ENCODE assay signal across 8 cellular contexts in genomic region chr11:2151500-2152257, GRCh38. TPM values are rescaled to one million over a fixed set of nuclear protein-coding genes. Genes with fewer than 3 reads are reported as not detected.
DNase-seq lines count a peak whose midpoint lies in the region; ATAC-seq, FAIRE-seq and TF ChIP-seq lines count a peak whose summit lies in the region.

No MANE protein-coding gene starts in this region.

- peaks cover 20 to 44% of the 10 kb centered on the region in 2 experiments for H3K27me3 ChIP-seq in HepG2 (ENCODE audit: control insufficient read depth in 1 of 2, insufficient read depth in 2 of 2, low read length in 2 of 2)

- DNase-seq in AG10803 (ENCODE audit: low read depth) (peak; percentile 58), H54 (ENCODE audit: insufficient read length, low spot score) (peak; percentile 94), NCI-H510A treated with DMSO at 0.1 percent for 48 hours (lab: John Stamatoyannopoulos, UW) (peak; percentile 7), coronary artery (ENCODE audit: low spot score) (no peak), HepG2 (ENCODE audit: low spot score) (peak; percentile 73), mesenteric fat pad (ENCODE audit: low spot score) (no peak)
- DNase-seq in activated CD4-positive, alpha-beta T cell treated with anti-CD3 and anti-CD28 coated beads, Interleukin-2, amount 10 ng/mL, durations not matched to agents 7 days and 5 days, result peak; percentile 82
- peak; percentile 43 to 75 (median 61) for DNase-seq in stimulated activated CD4-positive, alpha-beta T cell treated with anti-CD3 and anti-CD28 coated beads, TNF-alpha, amount 100 ng/mL, for 1 hour (ENCODE audit: low read depth in 3 of 3, low spot score in 1 of 3)

- no peak for TF ChIP-seq POLR2A in H54 (IDR thresholded peaks at IDR 0.05; ENCODE audit: low read depth, low read length)
- no peak for TF ChIP-seq POLR2A in HepG2 (IDR thresholded peaks at IDR 0.05; ENCODE audit: insufficient read depth in 1 of 2, low read depth in 2 of 2, low read length in 2 of 2)

- no peaks in the 10 kb centered on the region for H3K79me2 ChIP-seq in HepG2 (ENCODE audit: insufficient read depth, low read length)

- CTCF ChIA-PET in activated CD4-positive, alpha-beta T cell treated with anti-CD3 and anti-CD28 coated beads, Interleukin-2, amount 10 ng/mL, durations not matched to agents 7 days and 5 days (lab: Charles Lee), result interaction anchor here (0.6 to 11.5 kb wide), 36 partner anchors 8 to 501 kb away, joined by 3 to 178 read pairs (median 4); partner anchors contain the start of genes C11orf21, IGF2 and TSPAN32
- CTCF ChIA-PET in HepG2 (lab: Yijun Ruan, JAX; ENCODE audit: low intra/inter-chr PET ratio, low total read pairs), result interaction anchor here (0.8 to 4.2 kb wide), 20 partner anchors 14 to 512 kb away, joined by 3 to 108 read pairs (median 15); partner anchors contain the start of genes MRPL23 and TNNI2

- H3K4me3 ChIP-seq in AG10803 (ENCODE audit: low read length) (no peak overlapping the region), coronary artery (no peak overlapping the region), HepG2 (replicated peaks in 1 of 3; ENCODE audit: insufficient read depth in 1 of 3, low read depth in 2 of 3, low read length in 3 of 3) (peak overlapping the region in 1 of 3 experiments; percentile 31; a peak in 1 of 6 replicates)

- BruUV-seq in HepG2 (replicated peaks; lab: Mats Ljungman, UMichigan), result no TSS peak

- no peak for FAIRE-seq in H54 (lab: Jason Lieb, UNC)
- FAIRE-seq in HepG2 (lab: Jason Lieb, UNC), result peak; percentile 78

- WGBS in HepG2 (ENCODE audit: low lambda C conversion rate), result 3% methylated on average over 11 of the region's 22 CpGs

- TF ChIP-seq EP300 in HepG2 (IDR thresholded peaks at IDR 0.05; ENCODE audit: low read depth in 2 of 2, low read length in 2 of 2) (no peak), HepG2 (CRISPR knock-in tag; IDR thresholded peaks at IDR 0.05; ENCODE audit: borderline replicate concordance) (no peak)

- POLR2A ChIA-PET in activated CD4-positive, alpha-beta T cell treated with anti-CD3 and anti-CD28 coated beads, Interleukin-2, amount 10 ng/mL, durations not matched to agents 7 days and 5 days (lab: Charles Lee), result interaction anchor here (0.6 kb wide), 1 partner anchor 204 kb away, joined by 3 read pairs; no protein-coding TSS in a partner anchor
- POLR2A ChIA-PET in HepG2 (lab: Yijun Ruan, JAX), result interaction anchor here (0.8 to 2.9 kb wide), 13 partner anchors 15 to 499 kb away, joined by 3 to 21 read pairs (median 5); no protein-coding TSS in a partner anchor

- H3K9me3 ChIP-seq in HepG2 (ENCODE audit: low read length), result no peaks in the 10 kb centered on the region

- in situ Hi-C loops in HepG2 (cut with HindIII; ENCODE audit: extremely low pct_ligation_motif_present, low pct_unique_long_range_greater_than_20kb), result loop anchor here (5.0 kb wide), 4 partner anchors 269 to 494 kb away; partner anchors contain the start of gene KRTAP5-6

- no peaks in the 10 kb centered on the region for H3K36me3 ChIP-seq in HepG2 (replicated peaks in 1 of 2; ENCODE audit: control insufficient read depth in 1 of 2, insufficient read depth in 2 of 2, low read length in 2 of 2)

- peak; percentile 75 for TF ChIP-seq CTCF in AG10803 (conservative IDR thresholded peaks at IDR 0.05; ENCODE audit: low read length)
- TF ChIP-seq CTCF in coronary artery (IDR thresholded peaks at IDR 0.05), result peak; percentile 78
- peak; percentile 86 for TF ChIP-seq CTCF in HepG2 (CRISPR knock-in tag; IDR thresholded peaks at IDR 0.05)

- peak overlapping the region; percentile 50 for H3K4me2 ChIP-seq in HepG2 (ENCODE audit: low read depth, low read length)

- peaks cover 5% of the 10 kb centered on the region for H3K4me1 Mint-ChIP-seq in activated CD4-positive, alpha-beta T cell treated with anti-CD3 and anti-CD28 coated beads, Interleukin-2, amount 10 ng/mL, durations not matched to agents 7 days and 5 days

- no peak overlapping the region for H3K4me3 Mint-ChIP-seq in activated CD4-positive, alpha-beta T cell treated with anti-CD3 and anti-CD28 coated beads, Interleukin-2, amount 10 ng/mL, durations not matched to agents 7 days and 5 days

- H3K27ac ChIP-seq in coronary artery (no peak overlapping the region), HepG2 (ENCODE audit: extremely low read length, insufficient read depth, low read length) (no peak overlapping the region)

- intact Hi-C loops in HepG2 (cut with micrococcal nuclease; ENCODE audit: unreplicated experiment), result loop anchor here (2.0 to 5.0 kb wide), 3 partner anchors 317 to 499 kb away; partner anchors contain the start of gene SYT8

- peaks cover 20% of the 10 kb centered on the region for H3K4me1 ChIP-seq in HepG2 (ENCODE audit: insufficient read depth, low read length)

- no peak overlapping the region for H3K9ac ChIP-seq in HepG2 (ENCODE audit: insufficient read depth, low read depth, low read length)

- no peak overlapping the region for H2AFZ ChIP-seq in HepG2 (ENCODE audit: low read length)

- no peaks in the 10 kb centered on the region for H3K36me3 Mint-ChIP-seq in activated CD4-positive, alpha-beta T cell treated with anti-CD3 and anti-CD28 coated beads, Interleukin-2, amount 10 ng/mL, durations not matched to agents 7 days and 5 days (ENCODE audit: low read depth)

- peak; percentile 83 for TF ChIP-seq RAD21 in HepG2 (CRISPR knock-in tag; IDR thresholded peaks at IDR 0.05)

- no peak overlapping the region for H3K27ac Mint-ChIP-seq in activated CD4-positive, alpha-beta T cell treated with anti-CD3 and anti-CD28 coated beads, Interleukin-2, amount 10 ng/mL, durations not matched to agents 7 days and 5 days

- peak; percentile 39 for ATAC-seq in HepG2

- peaks cover 37% of the 10 kb centered on the region for H3K27me3 Mint-ChIP-seq in activated CD4-positive, alpha-beta T cell treated with anti-CD3 and anti-CD28 coated beads, Interleukin-2, amount 10 ng/mL, durations not matched to agents 7 days and 5 days

- no peaks in the 10 kb centered on the region for H3K9me3 Mint-ChIP-seq in activated CD4-positive, alpha-beta T cell treated with anti-CD3 and anti-CD28 coated beads, Interleukin-2, amount 10 ng/mL, durations not matched to agents 7 days and 5 days

- no peaks in the 10 kb centered on the region for H4K20me1 ChIP-seq in HepG2 (ENCODE audit: insufficient read depth, low read length)

RNA-seq across cellular contexts. Expression of gene INS, which starts 9.3 kb away (rescaled TPM):
- total RNA-seq in activated CD4-positive, alpha-beta T cell treated with anti-CD3 and anti-CD28 coated beads, Interleukin-2, amount 10 ng/mL, durations not matched to agents 7 days and 5 days, result not detected
- not detected in 2 replicates for total RNA-seq in HepG2 (2016; rRNA removed; fragmentation: Illumina TruSeq; extraction: Trizol)
- total RNA-seq in HepG2 (2016; cell fraction: cytosol; rRNA removed; fragmentation: Illumina TruSeq; extraction: Trizol; ENCODE audit: low read depth), result not detected in 2 replicates
- not detected in 2 replicates for total RNA-seq in HepG2 (2016; cell fraction: insoluble cytoplasmic fraction; rRNA removed; fragmentation: Illumina TruSeq; extraction: Trizol)
- not detected in 2 replicates for total RNA-seq in HepG2 (2016; cell fraction: membrane; rRNA removed; fragmentation: Illumina TruSeq; extraction: Trizol)
- total RNA-seq in HepG2 (2016; cell fraction: nucleus; rRNA removed; fragmentation: Illumina TruSeq; extraction: Trizol), result not detected in 2 replicates
- not detected in 2 replicates for polyA plus RNA-seq in HepG2 (2011; rRNA removed)
- polyA plus RNA-seq in HepG2 (2011; cell fraction: cytosol; rRNA removed), result not detected in 2 replicates
- not detected in 2 replicates for polyA plus RNA-seq in HepG2 (2011; cell fraction: nucleus; rRNA removed)
- not detected in 2 replicates for polyA plus RNA-seq in HepG2 (2012)
- polyA plus RNA-seq in HepG2 (2016; cell fraction: cytosol; fragmentation: Illumina TruSeq; extraction: Trizol; ENCODE audit: low read depth), result not detected in 2 replicates
- polyA plus RNA-seq in HepG2 (2016; cell fraction: insoluble cytoplasmic fraction; fragmentation: Illumina TruSeq; extraction: Trizol; ENCODE audit: low read depth), result not detected in 2 replicates
- not detected in 2 replicates for polyA plus RNA-seq in HepG2 (2016; cell fraction: membrane; fragmentation: Illumina TruSeq; extraction: Trizol; ENCODE audit: low read depth)
- not detected in 2 replicates for polyA plus RNA-seq in HepG2 (2016; cell fraction: nucleus; fragmentation: Illumina TruSeq; extraction: Trizol; ENCODE audit: insufficient read depth, low read depth)
- polyA minus RNA-seq in HepG2 (2011; rRNA and poly(A)+ RNA removed; ENCODE audit: low replicate concordance), result not detected in 2 replicates
- polyA minus RNA-seq in HepG2 (2011; cell fraction: cytosol; rRNA and poly(A)+ RNA removed), result not detected in 2 replicates
- polyA minus RNA-seq in HepG2 (2011; cell fraction: nucleus; rRNA and poly(A)+ RNA removed), result not detected in 2 replicates
- total RNA-seq in mesenteric fat pad, result 0.74 TPM

RNA-seq across cellular contexts. Expression of gene IGF2, which starts 12.5 kb away (rescaled TPM):
- under 1 TPM; 0.07 to 0.08 TPM for total RNA-seq in activated CD4-positive, alpha-beta T cell treated with anti-CD3 and anti-CD28 coated beads, Interleukin-2, amount 10 ng/mL, durations not matched to agents 7 days and 5 days
- 79.1 and 138 TPM in 2 replicates for total RNA-seq in HepG2 (2016; rRNA removed; fragmentation: Illumina TruSeq; extraction: Trizol)
- total RNA-seq in HepG2 (2016; cell fraction: cytosol; rRNA removed; fragmentation: Illumina TruSeq; extraction: Trizol; ENCODE audit: low read depth), result 150 and 154 TPM in 2 replicates
- 71.0 and 125 TPM in 2 replicates for total RNA-seq in HepG2 (2016; cell fraction: insoluble cytoplasmic fraction; rRNA removed; fragmentation: Illumina TruSeq; extraction: Trizol)
- 362 and 363 TPM in 2 replicates for total RNA-seq in HepG2 (2016; cell fraction: membrane; rRNA removed; fragmentation: Illumina TruSeq; extraction: Trizol)
- total RNA-seq in HepG2 (2016; cell fraction: nucleus; rRNA removed; fragmentation: Illumina TruSeq; extraction: Trizol), result 89.6 and 109 TPM in 2 replicates
- 254 and 379 TPM in 2 replicates for polyA plus RNA-seq in HepG2 (2011; rRNA removed)
- polyA plus RNA-seq in HepG2 (2011; cell fraction: cytosol; rRNA removed), result 454 and 616 TPM in 2 replicates
- polyA plus RNA-seq in HepG2 (2011; cell fraction: nucleus; rRNA removed), result 839 and 1,149 TPM in 2 replicates
- polyA plus RNA-seq in HepG2 (2012), result 4,210 and 4,559 TPM in 2 replicates
- 341 and 387 TPM in 2 replicates for polyA plus RNA-seq in HepG2 (2016; cell fraction: cytosol; fragmentation: Illumina TruSeq; extraction: Trizol; ENCODE audit: low read depth)
- 1,191 and 1,950 TPM in 2 replicates for polyA plus RNA-seq in HepG2 (2016; cell fraction: insoluble cytoplasmic fraction; fragmentation: Illumina TruSeq; extraction: Trizol; ENCODE audit: low read depth)
- 1,798 and 2,413 TPM in 2 replicates for polyA plus RNA-seq in HepG2 (2016; cell fraction: membrane; fragmentation: Illumina TruSeq; extraction: Trizol; ENCODE audit: low read depth)
- polyA plus RNA-seq in HepG2 (2016; cell fraction: nucleus; fragmentation: Illumina TruSeq; extraction: Trizol; ENCODE audit: insufficient read depth, low read depth), result 949 and 1,082 TPM in 2 replicates
- 0.19 and 781 TPM in 2 replicates for polyA minus RNA-seq in HepG2 (2011; rRNA and poly(A)+ RNA removed; ENCODE audit: low replicate concordance)
- 811 and 1,353 TPM in 2 replicates for polyA minus RNA-seq in HepG2 (2011; cell fraction: cytosol; rRNA and poly(A)+ RNA removed)
- 170 and 248 TPM in 2 replicates for polyA minus RNA-seq in HepG2 (2011; cell fraction: nucleus; rRNA and poly(A)+ RNA removed)
- 148 TPM for total RNA-seq in mesenteric fat pad

RNA-seq across cellular contexts. Expression of gene TH, which starts 19.9 kb away (rescaled TPM):
- not detected for total RNA-seq in activated CD4-positive, alpha-beta T cell treated with anti-CD3 and anti-CD28 coated beads, Interleukin-2, amount 10 ng/mL, durations not matched to agents 7 days and 5 days
- total RNA-seq in HepG2 (2016; rRNA removed; fragmentation: Illumina TruSeq; extraction: Trizol) (not detected in 2 replicates), mesenteric fat pad (not detected)
- total RNA-seq in HepG2 (2016; cell fraction: cytosol; rRNA removed; fragmentation: Illumina TruSeq; extraction: Trizol; ENCODE audit: low read depth), result not detected in 2 replicates
- not detected in 2 replicates for total RNA-seq in HepG2 (2016; cell fraction: insoluble cytoplasmic fraction; rRNA removed; fragmentation: Illumina TruSeq; extraction: Trizol)
- total RNA-seq in HepG2 (2016; cell fraction: membrane; rRNA removed; fragmentation: Illumina TruSeq; extraction: Trizol), result not detected in 2 replicates
- total RNA-seq in HepG2 (2016; cell fraction: nucleus; rRNA removed; fragmentation: Illumina TruSeq; extraction: Trizol), result not detected in 2 replicates
- 0.36 and 0.42 TPM in 2 replicates for polyA plus RNA-seq in HepG2 (2011; rRNA removed)
- 0.08 and 0.15 TPM in 2 replicates for polyA plus RNA-seq in HepG2 (2011; cell fraction: cytosol; rRNA removed)
- 3.1 and 4.3 TPM in 2 replicates for polyA plus RNA-seq in HepG2 (2011; cell fraction: nucleus; rRNA removed)
- polyA plus RNA-seq in HepG2 (2012), result not detected in 2 replicates
- not detected in 2 replicates for polyA plus RNA-seq in HepG2 (2016; cell fraction: cytosol; fragmentation: Illumina TruSeq; extraction: Trizol; ENCODE audit: low read depth)
- polyA plus RNA-seq in HepG2 (2016; cell fraction: insoluble cytoplasmic fraction; fragmentation: Illumina TruSeq; extraction: Trizol; ENCODE audit: low read depth), result not detected in 2 replicates
- not detected in 2 replicates for polyA plus RNA-seq in HepG2 (2016; cell fraction: membrane; fragmentation: Illumina TruSeq; extraction: Trizol; ENCODE audit: low read depth)
- polyA plus RNA-seq in HepG2 (2016; cell fraction: nucleus; fragmentation: Illumina TruSeq; extraction: Trizol; ENCODE audit: insufficient read depth, low read depth), result not detected in 2 replicates
- not detected in 2 replicates for polyA minus RNA-seq in HepG2 (2011; rRNA and poly(A)+ RNA removed; ENCODE audit: low replicate concordance)
- not detected in 2 replicates for polyA minus RNA-seq in HepG2 (2011; cell fraction: cytosol; rRNA and poly(A)+ RNA removed)
- polyA minus RNA-seq in HepG2 (2011; cell fraction: nucleus; rRNA and poly(A)+ RNA removed), result not detected in 2 replicates

Comparison
In these comparisons a context has a peak if more than half of its experiments do, and no peak if none do; other contexts are left out.
1. DNase-seq: peak in AG10803 (single experiment), H54 (single experiment), NCI-H510A treated with DMSO at 0.1 percent for 48 hours (single experiment), activated CD4-positive, alpha-beta T cell treated with anti-CD3 and anti-CD28 coated beads, Interleukin-2, amount 10 ng/mL, durations not matched to agents 7 days and 5 days (single experiment), HepG2 (single experiment) and stimulated activated CD4-positive, alpha-beta T cell treated with anti-CD3 and anti-CD28 coated beads, TNF-alpha, amount 100 ng/mL, for 1 hour (3 of 3); none in coronary artery (single experiment) and mesenteric fat pad (single experiment).
2. RNA of gene IGF2, which starts 12.5 kb away (total RNA-seq): 148 TPM in mesenteric fat pad (single experiment) and 71.0 to 363 TPM in HepG2; 0.07 to 0.08 TPM in activated CD4-positive, alpha-beta T cell treated with anti-CD3 and anti-CD28 coated beads, Interleukin-2, amount 10 ng/mL, durations not matched to agents 7 days and 5 days; every median in the first group is over 10 times any median in the second.
3. Peak in every context shown above with its lines, with median percentiles within 50 percentile points of each other: CTCF ChIP-seq.